1 cellular context compared by ENCODE assay signal in genomic region chr17:48555616-48556533, GRCh38.
TF ChIP-seq lines count a peak whose summit lies in the region.

No MANE protein-coding gene starts in this region.

TF ChIP-seq in WTC11, 78 proteins besides CTCF, POLR2A, EP300 and RAD21 (continued from another document):
- TF ChIP-seq PREB (CRISPR knock-in tag; IDR thresholded peaks at IDR 0.05; ENCODE audit: borderline replicate concordance), result no peak
